31 cellular contexts compared by ENCODE assay signal in genomic region chr12:75692883-75693282, GRCh38.
A peak's percentile ranks its signal among the peaks of the same experiment; 100 is the strongest.
DNase-seq lines count a peak whose midpoint lies in the region; ATAC-seq, FAIRE-seq and TF ChIP-seq lines count a peak whose summit lies in the region.
"Had no signal": no experiment of that assay in that cellular context is flagged by ENCODE, and none has a peak within 500 bp of the region (broad histone marks: within the 10 kb centered on the region; RNA-seq: fewer than 3 reads in every experiment).

No MANE protein-coding gene starts in this region.

- WGBS in K562 (ENCODE audit: insufficient coverage, low coverage, missing lambda C conversion rate) = 26% methylated on average over 2 of the region's 2 CpGs

- H2AFZ ChIP-seq in K562 (ENCODE audit: low read depth, low read length) = peak overlapping the region; percentile 3; the same call in 1 of the 2 replicates

- no peaks in the 10 kb centered on the region for H3K36me3 ChIP-seq in K562 (ENCODE audit: control insufficient read depth, insufficient read depth, low read length)
- H3K36me3 ChIP-seq: gastroesophageal sphincter, suprapubic skin, upper lobe of left lung had no signal

- no peak for FAIRE-seq in K562 (lab: Jason Lieb, UNC)
- FAIRE-seq: bronchial epithelial cell, colon, HepG2 had no signal

- intact Hi-C loops in K562 (cut with micrococcal nuclease) = no loop called here

- no peak for TF ChIP-seq EP300 in K562 (IDR thresholded peaks at IDR 0.05; ENCODE audit: low read length)

- H3K9me1 ChIP-seq in K562 (ENCODE audit: control insufficient read depth, insufficient read depth, low read length) = no peaks in the 10 kb centered on the region

- in situ Hi-C loops in K562 (cut with MboI) = no loop called here

- no TSS peak for BruUV-seq in K562 (replicated peaks; lab: Mats Ljungman, UMichigan)

- DNase-seq in HCEC 1CT = peak; percentile 17
- DNase-seq in K562 (ENCODE audit: extremely low read depth in 1 of 4, low spot score in 3 of 4) = no peak
- peak; percentile 68 for DNase-seq in fibroblast of the aortic adventitia (ENCODE audit: low read depth)
- DNase-seq in stromal cell of bone marrow (ENCODE audit: low read depth) = peak; percentile 49
- DNase-seq in NCI-H2196 treated with DMSO at 0.1 percent for 48 hours (lab: John Stamatoyannopoulos, UW; ENCODE audit: unreplicated experiment) = no peak
- DNase-seq: activated CD4-positive, alpha-beta memory T cell treated with anti-CD3 and anti-CD28 coated beads for 36 hours; activated CD4-positive, alpha-beta T cell treated with anti-CD3 and anti-CD28 coated beads for 1 hour; activated CD8-positive, alpha-beta memory T cell treated with anti-CD3 and anti-CD28 coated beads, Interleukin-2, amount 50 U/mL, for 48 hours; activated naive CD4-positive, alpha-beta T cell treated with anti-CD3 and anti-CD28 coated beads, Interleukin-2, amount 50 U/mL, for 16 hours; amygdala; DMS79; GDM1; H7; hippocampal formation; Kasumi-1; NCI-H146; NCI-H446; NCI-H774; SIG-M5; stimulated activated naive CD4-positive, alpha-beta T cell; upper lobe of left lung had no signal

- POLR2A ChIA-PET in K562 (lab: Yijun Ruan, JAX) = no interaction called here

- TF ChIP-seq POLR2A in K562 (conservative IDR thresholded peaks at IDR 0.05) = no peak

- no peaks in the 10 kb centered on the region for H3K79me2 ChIP-seq in K562 (ENCODE audit: control insufficient read depth, insufficient read depth, low read length)

- TF ChIP-seq CTCF in K562 (IDR thresholded peaks at IDR 0.05 in 2 of 3, conservative IDR thresholded peaks at IDR 0.05 in 1 of 3; ENCODE audit: insufficient read depth in 2 of 3, low read depth in 1 of 3, low read length in 3 of 3) = no peak
- TF ChIP-seq CTCF in fibroblast of the aortic adventitia (IDR thresholded peaks at IDR 0.05; ENCODE audit: insufficient read depth, low read length) = no peak

- no peaks in the 10 kb centered on the region for H3K9me3 ChIP-seq in K562 (replicated peaks; ENCODE audit: control insufficient read depth, insufficient read depth, low read depth, low read length)
- H3K9me3 ChIP-seq: gastroesophageal sphincter, suprapubic skin, upper lobe of left lung had no signal

- H3K4me1 ChIP-seq in K562 (replicated peaks in 1 of 2; ENCODE audit: control insufficient read depth in 2 of 2, insufficient read depth in 2 of 2, low read length in 2 of 2) = peaks cover 0 to 7% of the 10 kb centered on the region in 2 experiments; a peak in 2 of 5 replicates
- H3K4me1 ChIP-seq: gastroesophageal sphincter, upper lobe of left lung had no signal

- no peak for ATAC-seq in K562
- no peak for ATAC-seq in HG02852 (IDR thresholded peaks at IDR 0.05; ENCODE audit: unreplicated experiment)
- no peak for ATAC-seq in GM21390 (IDR thresholded peaks at IDR 0.05; ENCODE audit: unreplicated experiment)
- ATAC-seq: activated T-helper 17 cell treated with anti-CD3 and anti-CD28 coated beads, Interleukin-2, amount 50 U/mL, for 72 hours; gastroesophageal sphincter; HepG2; left lobe of liver had no signal

- no peak overlapping the region for H3K27ac ChIP-seq in K562 (ENCODE audit: extremely low read depth, low read depth, low read length)
- H3K27ac ChIP-seq: gastroesophageal sphincter, skin epidermis, suprapubic skin, upper lobe of left lung had no signal

- H4K20me1 ChIP-seq in K562 (replicated peaks; ENCODE audit: control insufficient read depth, insufficient read depth, low read length) = no peaks in the 10 kb centered on the region

- H3K27me3 ChIP-seq in K562 (ENCODE audit: control insufficient read depth in 2 of 2, insufficient read depth in 2 of 2, low read length in 2 of 2) = no peaks in the 10 kb centered on the region
- H3K27me3 ChIP-seq: gastroesophageal sphincter, suprapubic skin, upper lobe of left lung had no signal

- no peak overlapping the region for H3K9ac ChIP-seq in K562 (ENCODE audit: insufficient read depth in 1 of 2, low read depth in 2 of 2, low read length in 2 of 2)

- no peak overlapping the region for H3K4me2 ChIP-seq in K562 (ENCODE audit: insufficient read depth, low read length)

- CTCF ChIA-PET in K562 (lab: Yijun Ruan, JAX; ENCODE audit: low intra/inter-chr PET ratio) = no interaction called here

- H3K4me3 ChIP-seq in K562 (no peak overlapping the region), fibroblast of the aortic adventitia (ENCODE audit: low read depth, low read length) (no peak overlapping the region)
- H3K4me3 ChIP-seq: gastroesophageal sphincter, skin epidermis, suprapubic skin, upper lobe of left lung had no signal

- TF ChIP-seq RAD21 in K562 (CRISPR knock-in tag; conservative IDR thresholded peaks at IDR 0.05 in 1 of 2, IDR thresholded peaks at IDR 0.05 in 1 of 2) = no peak

TF ChIP-seq in K562, 482 proteins besides CTCF, POLR2A, EP300 and RAD21:
- no peak for TF ChIP-seq MYNN (IDR thresholded peaks at IDR 0.05)
- TF ChIP-seq MYNN (CRISPR knock-in tag; IDR thresholded peaks at IDR 0.05) = no peak
- no peak for TF ChIP-seq PRMT5 (CRISPR knock-in tag; IDR thresholded peaks at IDR 0.05)
- no peak for TF ChIP-seq BHLHE40 (IDR thresholded peaks at IDR 0.05; ENCODE audit: low read length)
- peak; percentile 44; the same call in 1 of the 2 replicates for TF ChIP-seq ZBTB33 (CRISPR knock-in tag; IDR thresholded peaks at IDR 0.05)

Comparison
In these comparisons a context has a peak if more than half of its experiments do, and no peak if none do; other contexts are left out.
1. DNase-seq: peak in HCEC 1CT (single experiment), fibroblast of the aortic adventitia (single experiment) and stromal cell of bone marrow (single experiment); none in K562 (0 of 4) and NCI-H2196 treated with DMSO at 0.1 percent for 48 hours (single experiment).